ENCODE assay signal across 15 cellular contexts in genomic region chr17:3511841-3512511, GRCh38. TPM values are rescaled to one million over a fixed set of nuclear protein-coding genes. Genes with fewer than 3 reads are reported as not detected.
DNase-seq lines count a peak whose midpoint lies in the region; ATAC-seq lines count a peak whose summit lies in the region.
"Had no signal": no experiment of that assay in that cellular context is flagged by ENCODE, and none has a peak within 500 bp of the region (broad histone marks: within the 10 kb centered on the region; RNA-seq: fewer than 3 reads in every experiment).

No MANE protein-coding gene starts in this region.

- ATAC-seq in left lobe of liver = peak; percentile 21
- no peak for ATAC-seq in HG03520 (IDR thresholded peaks at IDR 0.05; ENCODE audit: unreplicated experiment)
- no peak for ATAC-seq in HG02973 (IDR thresholded peaks at IDR 0.05; ENCODE audit: unreplicated experiment)
- no peak for ATAC-seq in HG02798 (IDR thresholded peaks at IDR 0.05; ENCODE audit: poor library complexity, unreplicated experiment)
- ATAC-seq in activated T-cell treated with anti-CD3 and anti-CD28 coated beads, Interleukin-2, amount 50 U/mL, for 72 hours (replicated peaks in 1 of 2) = no peak
- ATAC-seq: natural killer cell treated with Interleukin-12 subunit alpha and Interleukin-12 subunit beta and Interleukin-15 and Interleukin-18, amount 100 ng/mL, for 72 hours had no signal

- peaks cover 0 to 1% of the 10 kb centered on the region in 2 donors for H3K36me3 Mint-ChIP-seq in activated T-cell treated with anti-CD3 and anti-CD28 coated beads, Interleukin-2, amount 50 U/mL, for 72 hours (ENCODE audit: insufficient read depth in 2 of 2)
- H3K36me3 Mint-ChIP-seq: activated naive CD4-positive, alpha-beta T cell treated with anti-CD3 and anti-CD28 coated beads, Interleukin-2, amount 10 ng/mL, durations not matched to agents 7 days and 5 days had no signal

- H3K4me1 Mint-ChIP-seq in activated T-cell treated with anti-CD3 and anti-CD28 coated beads, Interleukin-2, amount 50 U/mL, for 72 hours (ENCODE audit: low read depth) = no peaks in the 10 kb centered on the region
- H3K4me1 Mint-ChIP-seq: activated naive CD4-positive, alpha-beta T cell treated with anti-CD3 and anti-CD28 coated beads, Interleukin-2, amount 10 ng/mL, durations not matched to agents 7 days and 5 days had no signal

- H3K27ac Mint-ChIP-seq in activated T-cell treated with anti-CD3 and anti-CD28 coated beads, Interleukin-2, amount 50 U/mL, for 72 hours = no peak overlapping the region
- H3K27ac Mint-ChIP-seq: activated naive CD4-positive, alpha-beta T cell treated with anti-CD3 and anti-CD28 coated beads, Interleukin-2, amount 10 ng/mL, durations not matched to agents 7 days and 5 days; natural killer cell treated with Interleukin-12 subunit alpha and Interleukin-12 subunit beta and Interleukin-15 and Interleukin-18, amount 100 ng/mL, for 72 hours had no signal

- H3K4me3 Mint-ChIP-seq in activated T-cell treated with anti-CD3 and anti-CD28 coated beads, Interleukin-2, amount 50 U/mL, for 72 hours = no peak overlapping the region
- H3K4me3 Mint-ChIP-seq: activated naive CD4-positive, alpha-beta T cell treated with anti-CD3 and anti-CD28 coated beads, Interleukin-2, amount 10 ng/mL, durations not matched to agents 7 days and 5 days; natural killer cell treated with Interleukin-12 subunit alpha and Interleukin-12 subunit beta and Interleukin-15 and Interleukin-18, amount 100 ng/mL, for 72 hours had no signal

- H3K9me3 ChIP-seq in esophagus (ENCODE audit: control insufficient read depth in 2 of 2, insufficient read depth in 1 of 2, low read depth in 1 of 2, low read length in 1 of 2) = no peaks in the 10 kb centered on the region

- H3K27me3 ChIP-seq in esophagus (ENCODE audit: control insufficient read depth in 1 of 2, insufficient read depth in 2 of 2, low read length in 2 of 2) = no peaks in the 10 kb centered on the region

- H3K27me3 Mint-ChIP-seq in activated T-cell treated with anti-CD3 and anti-CD28 coated beads, Interleukin-2, amount 50 U/mL, for 72 hours (ENCODE audit: low read depth) = peaks cover 6% of the 10 kb centered on the region
- H3K27me3 Mint-ChIP-seq: activated naive CD4-positive, alpha-beta T cell treated with anti-CD3 and anti-CD28 coated beads, Interleukin-2, amount 10 ng/mL, durations not matched to agents 7 days and 5 days; natural killer cell treated with Interleukin-12 subunit alpha and Interleukin-12 subunit beta and Interleukin-15 and Interleukin-18, amount 100 ng/mL, for 72 hours had no signal

- H3K4me3 ChIP-seq in esophagus (ENCODE audit: low read depth in 1 of 2, low read length in 2 of 2) (no peak overlapping the region), skin epidermis (no peak overlapping the region)

- H3K4me1 ChIP-seq in esophagus (ENCODE audit: control insufficient read depth in 2 of 2, insufficient read depth in 2 of 2, low read length in 1 of 2) = no peaks in the 10 kb centered on the region

- peak; percentile 54 for DNase-seq in GM04503 (ENCODE audit: low read depth)
- no peak for DNase-seq in left lobe of liver (ENCODE audit: low spot score)
- no peak for DNase-seq in activated T-cell treated with anti-CD3 and anti-CD28 coated beads, Interleukin-2, amount 50 U/mL, for 72 hours
- DNase-seq: activated naive CD4-positive, alpha-beta T cell treated with anti-CD3 and anti-CD28 coated beads, Interleukin-2, amount 10 ng/mL, durations not matched to agents 7 days and 5 days; NCI-H2029; NCI-H748 treated with DMSO at 0.1 percent for 48 hours; SIG-M5 had no signal

- peaks cover 1 to 4% of the 10 kb centered on the region in 2 donors for H3K9me3 Mint-ChIP-seq in activated T-cell treated with anti-CD3 and anti-CD28 coated beads, Interleukin-2, amount 50 U/mL, for 72 hours
- H3K9me3 Mint-ChIP-seq: activated naive CD4-positive, alpha-beta T cell treated with anti-CD3 and anti-CD28 coated beads, Interleukin-2, amount 10 ng/mL, durations not matched to agents 7 days and 5 days; natural killer cell treated with Interleukin-12 subunit alpha and Interleukin-12 subunit beta and Interleukin-15 and Interleukin-18, amount 100 ng/mL, for 72 hours had no signal

- WGBS in esophagus, 2 donors = 71 to 74% methylated on average over 8 of the region's 8 CpGs

- H3K36me3 ChIP-seq in esophagus (ENCODE audit: control insufficient read depth in 2 of 2, insufficient read depth in 2 of 2, low read length in 1 of 2) = no peaks in the 10 kb centered on the region

- peak overlapping the region; percentile 30 to 45 for H3K27ac ChIP-seq in esophagus (ENCODE audit: low read depth in 2 of 2, low read length in 1 of 2)
- H3K27ac ChIP-seq in skin epidermis = peak overlapping the region in 15 of 21 experiments; percentile 6 to 69 (median 49)

RNA-seq across cellular contexts. Expression of gene ASPA, which starts 36.2 kb away (rescaled TPM):
- polyA plus RNA-seq in esophagus = under 1 TPM; 0.38 to 0.61 TPM
- total RNA-seq in left lobe of liver = 5.1 TPM
- under 1 TPM in 1 of 2 donors, not detected in 1; 0.34 TPM for total RNA-seq in activated T-cell treated with anti-CD3 and anti-CD28 coated beads, Interleukin-2, amount 50 U/mL, for 72 hours
- total RNA-seq: activated CD8-positive, alpha-beta memory T cell treated with anti-CD3 and anti-CD28 coated beads for 36 hours; M059J; natural killer cell treated with Interleukin-12 subunit alpha and Interleukin-12 subunit beta and Interleukin-15 and Interleukin-18, amount 100 ng/mL, for 72 hours had no signal

RNA-seq across cellular contexts. Expression of gene SPATA22, which starts 40.4 kb away (rescaled TPM):
- under 1 TPM in 1 of 2 donors, not detected in 1; 0.02 TPM for polyA plus RNA-seq in esophagus
- not detected for total RNA-seq in left lobe of liver
- total RNA-seq in activated T-cell treated with anti-CD3 and anti-CD28 coated beads, Interleukin-2, amount 50 U/mL, for 72 hours = under 1 TPM in 1 of 2 donors, not detected in 1; 0.37 TPM
- total RNA-seq: M059J; natural killer cell treated with Interleukin-12 subunit alpha and Interleukin-12 subunit beta and Interleukin-15 and Interleukin-18, amount 100 ng/mL, for 72 hours had no signal

RNA-seq across cellular contexts. Expression of gene TRPV3, which starts 45.6 kb away (rescaled TPM):
- under 1 TPM; 0.16 to 0.83 TPM for polyA plus RNA-seq in esophagus
- 0.28 TPM for total RNA-seq in left lobe of liver
- total RNA-seq in activated T-cell treated with anti-CD3 and anti-CD28 coated beads, Interleukin-2, amount 50 U/mL, for 72 hours = 1 to 10 TPM; 2.0 to 2.6 TPM
